13 cellular contexts compared by ENCODE assay signal in the genomic region with DNA sequence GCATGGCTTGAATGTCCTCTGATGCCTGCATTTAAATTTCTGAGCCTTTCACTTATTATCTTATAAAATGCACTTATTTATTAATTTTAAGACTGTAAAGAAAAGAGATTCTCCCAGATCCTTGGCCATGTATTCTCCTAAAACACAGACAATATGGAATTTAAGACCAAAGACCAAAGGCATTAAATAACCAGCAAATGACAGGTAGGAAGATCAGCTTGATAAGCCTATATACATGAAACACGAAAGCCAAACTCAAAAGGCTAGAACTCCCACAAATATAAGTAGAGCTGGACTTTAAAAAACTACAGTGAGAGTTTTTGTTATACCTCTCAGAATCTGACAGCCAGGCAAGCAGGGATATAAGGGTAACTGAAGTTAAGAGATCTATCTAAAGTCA. TPM values are rescaled to one million over a fixed set of nuclear protein-coding genes. Genes with fewer than 3 reads are reported as not detected.
DNase-seq lines count a peak whose midpoint lies in the region; ATAC-seq, FAIRE-seq and TF ChIP-seq lines count a peak whose summit lies in the region.
"Had no signal": no experiment of that assay in that cellular context is flagged by ENCODE, and none has a peak within 500 bp of the region (broad histone marks: within the 10 kb centered on the region; RNA-seq: fewer than 3 reads in every experiment).

No MANE protein-coding gene starts in this region.

- TF ChIP-seq POLR2A in HepG2 (IDR thresholded peaks at IDR 0.05; ENCODE audit: insufficient read depth in 1 of 2, low read depth in 2 of 2, low read length in 2 of 2): no peak

- H3K4me2 ChIP-seq in HepG2 (ENCODE audit: low read depth, low read length): no peak overlapping the region

- H3K36me3 ChIP-seq in liver (ENCODE audit: control insufficient read depth in 4 of 4, insufficient read depth in 3 of 4, low read depth in 1 of 4, low read length in 3 of 4) (no peaks in the 10 kb centered on the region), HepG2 (replicated peaks in 1 of 2; ENCODE audit: control insufficient read depth in 1 of 2, insufficient read depth in 2 of 2, low read length in 2 of 2) (no peaks in the 10 kb centered on the region), duodenal mucosa (ENCODE audit: control insufficient read depth in 1 of 2, insufficient read depth in 2 of 2, low read length in 2 of 2) (peaks cover 0 to 11% of the 10 kb centered on the region in 2 donors), pancreas (no peaks in the 10 kb centered on the region)

- no peak for ATAC-seq in HepG2
- ATAC-seq in pancreas: no peak
- ATAC-seq in left colon: no peak

- H2AFZ ChIP-seq in HepG2 (ENCODE audit: low read length): no peak overlapping the region

- DNase-seq in HepG2 (ENCODE audit: low spot score) (no peak), pancreas (no peak), NCI-H2081 treated with DMSO at 0.1 percent for 48 hours (lab: John Stamatoyannopoulos, UW) (no peak), KG1 (lab: John Stamatoyannopoulos, UW) (no peak), left colon (no peak)
- DNase-seq in activated CD4-positive, alpha-beta T cell treated with anti-CD3 and anti-CD28 coated beads for 4 hours: no peak
- DNase-seq: activated CD8-positive, alpha-beta memory T cell treated with anti-CD3 and anti-CD28 coated beads, Interleukin-2, amount 50 U/mL, for 48 hours; NCI-H1092 treated with DMSO at 0.1 percent for 48 hours; NCI-H82; T-helper 1 cell had no signal

- POLR2A ChIA-PET in HepG2 (lab: Yijun Ruan, JAX): no interaction called here

- peaks cover 9 to 66% (median 39%) of the 10 kb centered on the region in 4 donors for H3K4me1 ChIP-seq in liver (ENCODE audit: control insufficient read depth in 4 of 4, insufficient read depth in 4 of 4, low read length in 3 of 4)
- H3K4me1 ChIP-seq in HepG2 (ENCODE audit: insufficient read depth, low read length): peaks cover 63% of the 10 kb centered on the region
- H3K4me1 ChIP-seq in duodenal mucosa (ENCODE audit: control insufficient read depth in 1 of 2, insufficient read depth in 2 of 2, low read length in 2 of 2): peaks cover 75 to 87% of the 10 kb centered on the region in 2 donors
- H3K4me1 ChIP-seq in pancreas: peaks cover 62 to 79% (median 69%) of the 10 kb centered on the region in 3 donors

- TF ChIP-seq CTCF in liver (IDR thresholded peaks at IDR 0.05; ENCODE audit: low read depth, low read length, missing input control): no peak
- no peak for TF ChIP-seq CTCF in HepG2 (CRISPR knock-in tag; IDR thresholded peaks at IDR 0.05)
- no peak for TF ChIP-seq CTCF in pancreas (IDR thresholded peaks at IDR 0.05)

- no peaks in the 10 kb centered on the region for H3K9me3 ChIP-seq in liver (ENCODE audit: control insufficient read depth in 4 of 4, low read length in 3 of 4)
- no peaks in the 10 kb centered on the region for H3K9me3 ChIP-seq in HepG2 (ENCODE audit: low read length)
- H3K9me3 ChIP-seq in duodenal mucosa (ENCODE audit: control insufficient read depth in 1 of 2, low read length in 2 of 2): no peaks in the 10 kb centered on the region
- H3K9me3 ChIP-seq in pancreas: no peaks in the 10 kb centered on the region

- no peak for TF ChIP-seq RAD21 in liver (IDR thresholded peaks at IDR 0.05)
- TF ChIP-seq RAD21 in HepG2 (CRISPR knock-in tag; IDR thresholded peaks at IDR 0.05): no peak

- CTCF ChIA-PET in HepG2 (lab: Yijun Ruan, JAX; ENCODE audit: low intra/inter-chr PET ratio, low total read pairs): no interaction called here

- H3K9ac ChIP-seq in liver (ENCODE audit: low read depth in 1 of 2, low read length in 2 of 2): no peak overlapping the region
- no peak overlapping the region for H3K9ac ChIP-seq in HepG2 (ENCODE audit: insufficient read depth, low read depth, low read length)
- H3K9ac ChIP-seq in duodenal mucosa (ENCODE audit: low read depth in 1 of 2, low read length in 2 of 2): peak overlapping the region in 1 of 2 donors; percentile 34

- peaks cover 3% of the 10 kb centered on the region; the same call in 1 of the 2 replicates for H4K20me1 ChIP-seq in HepG2 (ENCODE audit: insufficient read depth, low read length)

- intact Hi-C loops in HepG2 (cut with micrococcal nuclease; ENCODE audit: unreplicated experiment): loop anchor here (10.0 kb wide), 1 partner anchor 55 kb away; no protein-coding TSS in a partner anchor
- intact Hi-C loops in pancreas (cut with DNase I): loop anchor here in 1 of 3 donors (10.0 kb wide), 1 partner anchor 45 kb away; no protein-coding TSS in a partner anchor
- intact Hi-C loops in left colon (cut with DNase I, micrococcal nuclease): loop anchor here in 1 of 2 donors (10.0 kb wide), 1 partner anchor 45 kb away; no protein-coding TSS in a partner anchor

- BruUV-seq in HepG2 (replicated peaks; lab: Mats Ljungman, UMichigan): no TSS peak

- H3K4me3 ChIP-seq in liver (ENCODE audit: low read depth in 1 of 3, low read length in 3 of 3) (no peak overlapping the region), HepG2 (replicated peaks in 1 of 3; ENCODE audit: insufficient read depth in 1 of 3, low read depth in 2 of 3, low read length in 3 of 3) (no peak overlapping the region), duodenal mucosa (ENCODE audit: low read depth in 1 of 2, low read length in 2 of 2) (no peak overlapping the region), pancreas (no peak overlapping the region)

- H3K27me3 ChIP-seq in liver (ENCODE audit: control insufficient read depth in 4 of 4, insufficient read depth in 4 of 4, low read length in 3 of 4): no peaks in the 10 kb centered on the region
- no peaks in the 10 kb centered on the region for H3K27me3 ChIP-seq in HepG2 (ENCODE audit: control insufficient read depth in 1 of 2, insufficient read depth in 2 of 2, low read length in 2 of 2)
- H3K27me3 ChIP-seq in duodenal mucosa (ENCODE audit: control insufficient read depth in 1 of 2, insufficient read depth in 2 of 2, low read length in 2 of 2): no peaks in the 10 kb centered on the region
- H3K27me3 ChIP-seq in pancreas: no peaks in the 10 kb centered on the region

- WGBS in liver: 79% methylated on average over 1 of the region's 1 CpG
- 96% methylated on average over 1 of the region's 1 CpG for WGBS in HepG2 (ENCODE audit: low lambda C conversion rate)
- 13 to 17% methylated on average over 1 of the region's 1 CpG for WGBS in pancreas, 2 donors

- peak overlapping the region; percentile 60 to 66 for H3K27ac ChIP-seq in liver (ENCODE audit: low read depth in 1 of 2, low read length in 2 of 2)
- no peak overlapping the region for H3K27ac ChIP-seq in HepG2 (ENCODE audit: extremely low read length, insufficient read depth, low read length)
- peak overlapping the region; percentile 39 for H3K27ac ChIP-seq in duodenal mucosa (ENCODE audit: low read depth, low read length)
- peak overlapping the region; percentile 29 to 99 (median 81) for H3K27ac ChIP-seq in pancreas
- H3K27ac ChIP-seq: C4-2B had no signal

- in situ Hi-C loops in HepG2 (cut with HindIII; ENCODE audit: extremely low pct_ligation_motif_present, low pct_unique_long_range_greater_than_20kb): no loop called here

- peaks cover 59% of the 10 kb centered on the region for H3K79me2 ChIP-seq in HepG2 (ENCODE audit: insufficient read depth, low read length)

- TF ChIP-seq EP300 in HepG2 (IDR thresholded peaks at IDR 0.05; ENCODE audit: low read depth in 2 of 2, low read length in 2 of 2) (no peak), HepG2 (CRISPR knock-in tag; IDR thresholded peaks at IDR 0.05; ENCODE audit: borderline replicate concordance) (no peak)

- FAIRE-seq in HepG2 (lab: Jason Lieb, UNC) (no peak), pancreas (lab: Jason Lieb, UNC) (no peak)

TF ChIP-seq in liver, 16 proteins besides CTCF, POLR2A, EP300 and RAD21 (continues in another document):
- TF ChIP-seq JUND (IDR thresholded peaks at IDR 0.05) (no peak), RXRA (IDR thresholded peaks at IDR 0.05) (no peak), NR2F2 (IDR thresholded peaks at IDR 0.05) (no peak), FOXA1 (IDR thresholded peaks at IDR 0.05) (no peak), TAF1 (conservative IDR thresholded peaks at IDR 0.05) (no peak)

TF ChIP-seq in HepG2, 621 proteins besides CTCF, POLR2A, EP300 and RAD21 (continues in another document):
- no peak for TF ChIP-seq ZC3H13 (CRISPR knock-in tag; IDR thresholded peaks at IDR 0.05)

RNA-seq across cellular contexts. Expression of gene ANXA11, which starts 5.1 kb away (rescaled TPM):
- total RNA-seq in liver (10 to 100 TPM; 14.0 to 20.9 TPM), HepG2 (2016; rRNA removed; fragmentation: Illumina TruSeq; extraction: Trizol) (51.5 and 63.3 TPM in 2 replicates), pancreas (100 to 1,000 TPM in 2 of 6 donors, 10 to 100 TPM in 4; 74.0 to 140 (median 91.8) TPM), left colon (100 to 1,000 TPM; 384 to 427 TPM)
- polyA plus RNA-seq in liver (10 to 100 TPM; 28.8 to 40.4 TPM), HepG2 (2011; rRNA removed) (27.4 and 30.6 TPM in 2 replicates), pancreas (100 to 1,000 TPM; 128 to 193 TPM)
- total RNA-seq in HepG2 (2016; cell fraction: cytosol; rRNA removed; fragmentation: Illumina TruSeq; extraction: Trizol; ENCODE audit: low read depth): 20.4 and 29.6 TPM in 2 replicates
- 51.1 and 56.9 TPM in 2 replicates for total RNA-seq in HepG2 (2016; cell fraction: insoluble cytoplasmic fraction; rRNA removed; fragmentation: Illumina TruSeq; extraction: Trizol)
- total RNA-seq in HepG2 (2016; cell fraction: membrane; rRNA removed; fragmentation: Illumina TruSeq; extraction: Trizol): 45.4 and 46.0 TPM in 2 replicates
- 31.2 and 33.7 TPM in 2 replicates for total RNA-seq in HepG2 (2016; cell fraction: nucleus; rRNA removed; fragmentation: Illumina TruSeq; extraction: Trizol)
- polyA plus RNA-seq in HepG2 (2011; cell fraction: cytosol; rRNA removed): 26.4 and 31.5 TPM in 2 replicates
- 18.5 and 22.7 TPM in 2 replicates for polyA plus RNA-seq in HepG2 (2011; cell fraction: nucleus; rRNA removed)
- 57.8 and 76.4 TPM in 2 replicates for polyA plus RNA-seq in HepG2 (2012)
- 31.6 and 35.2 TPM in 2 replicates for polyA plus RNA-seq in HepG2 (2016; cell fraction: cytosol; fragmentation: Illumina TruSeq; extraction: Trizol; ENCODE audit: low read depth)
- 68.8 and 94.4 TPM in 2 replicates for polyA plus RNA-seq in HepG2 (2016; cell fraction: insoluble cytoplasmic fraction; fragmentation: Illumina TruSeq; extraction: Trizol; ENCODE audit: low read depth)
- polyA plus RNA-seq in HepG2 (2016; cell fraction: membrane; fragmentation: Illumina TruSeq; extraction: Trizol; ENCODE audit: low read depth): 63.5 and 64.4 TPM in 2 replicates
- polyA plus RNA-seq in HepG2 (2016; cell fraction: nucleus; fragmentation: Illumina TruSeq; extraction: Trizol; ENCODE audit: insufficient read depth, low read depth): 58.6 and 69.2 TPM in 2 replicates
- 42.5 and 107 TPM in 2 replicates for polyA minus RNA-seq in HepG2 (2011; rRNA and poly(A)+ RNA removed; ENCODE audit: low replicate concordance)
- polyA minus RNA-seq in HepG2 (2011; cell fraction: cytosol; rRNA and poly(A)+ RNA removed): 19.4 and 27.8 TPM in 2 replicates
- polyA minus RNA-seq in HepG2 (2011; cell fraction: nucleus; rRNA and poly(A)+ RNA removed): 20.3 and 20.9 TPM in 2 replicates
